In genomic region chr22:47862394-47862793, GRCh38 we compare ENCODE assay signal across 38 cellular contexts.
"Had no signal": no experiment of that assay in that cellular context is flagged by ENCODE, and none has a peak within 500 bp of the region (broad histone marks: within the 10 kb centered on the region; RNA-seq: fewer than 3 reads in every experiment).

No MANE protein-coding gene starts in this region.

- H3K27me3 ChIP-seq: ascending aorta, body of pancreas, brain microvascular endothelial cell, cardiac muscle cell had no signal

- ATAC-seq: activated naive CD4-positive, alpha-beta T cell treated with anti-CD3 and anti-CD28 coated beads, Interleukin-2, amount 50 U/mL, for 72 hours; activated naive CD8-positive, alpha-beta T cell treated with anti-CD3 and anti-CD28 coated beads, Interleukin-2, amount 50 U/mL, for 24 hours; activated T-cell treated with anti-CD3 and anti-CD28 coated beads, Interleukin-2, amount 50 U/mL, for 4 hours; activated T-cell treated with anti-CD3 and anti-CD28 coated beads, Interleukin-2, amount 50 U/mL, for 72 hours; activated T-helper 17 cell treated with anti-CD3 and anti-CD28 coated beads, Interleukin-2, amount 50 U/mL, for 72 hours; body of pancreas had no signal

- H3K4me1 Mint-ChIP-seq: activated naive CD4-positive, alpha-beta T cell treated with anti-CD3 and anti-CD28 coated beads, Interleukin-2, amount 10 ng/mL, durations not matched to agents 7 days and 5 days; activated naive CD4-positive, alpha-beta T cell treated with anti-CD3 and anti-CD28 coated beads, Interleukin-2, amount 50 U/mL, for 24 hours; activated naive CD8-positive, alpha-beta T cell treated with anti-CD3 and anti-CD28 coated beads for 36 hours; activated naive CD8-positive, alpha-beta T cell treated with anti-CD3 and anti-CD28 coated beads, Interleukin-2, amount 10 ng/mL, durations not matched to agents 7 days and 5 days; activated T-helper 17 cell treated with anti-CD3 and anti-CD28 coated beads, Interleukin-2, amount 50 U/mL, for 72 hours; central memory CD8-positive, alpha-beta T cell had no signal

- H3K36me3 ChIP-seq: adrenal gland, ascending aorta, brain microvascular endothelial cell, breast epithelium, cardiac muscle cell had no signal

- H3K36me3 Mint-ChIP-seq: activated naive CD4-positive, alpha-beta T cell treated with anti-CD3 and anti-CD28 coated beads, Interleukin-2, amount 10 ng/mL, durations not matched to agents 7 days and 5 days; activated naive CD4-positive, alpha-beta T cell treated with anti-CD3 and anti-CD28 coated beads, Interleukin-2, amount 50 U/mL, for 24 hours; activated naive CD4-positive, alpha-beta T cell treated with anti-CD3 and anti-CD28 coated beads, Interleukin-2, amount 50 U/mL, for 72 hours; activated naive CD8-positive, alpha-beta T cell; activated naive CD8-positive, alpha-beta T cell treated with anti-CD3 and anti-CD28 coated beads for 36 hours; activated naive CD8-positive, alpha-beta T cell treated with anti-CD3 and anti-CD28 coated beads, Interleukin-2, amount 10 ng/mL, durations not matched to agents 7 days and 5 days; brain had no signal

- H3K27ac Mint-ChIP-seq: activated naive CD4-positive, alpha-beta T cell treated with anti-CD3 and anti-CD28 coated beads for 36 hours; activated naive CD4-positive, alpha-beta T cell treated with anti-CD3 and anti-CD28 coated beads, Interleukin-2, amount 10 ng/mL, durations not matched to agents 7 days and 5 days; activated naive CD4-positive, alpha-beta T cell treated with anti-CD3 and anti-CD28 coated beads, Interleukin-2, amount 50 U/mL, for 24 hours; activated naive CD4-positive, alpha-beta T cell treated with anti-CD3 and anti-CD28 coated beads, Interleukin-2, amount 50 U/mL, for 72 hours; activated naive CD8-positive, alpha-beta T cell; activated naive CD8-positive, alpha-beta T cell treated with anti-CD3 and anti-CD28 coated beads for 36 hours; activated naive CD8-positive, alpha-beta T cell treated with anti-CD3 and anti-CD28 coated beads, Interleukin-2, amount 10 ng/mL, durations not matched to agents 7 days and 5 days; activated naive CD8-positive, alpha-beta T cell treated with anti-CD3 and anti-CD28 coated beads, Interleukin-2, amount 50 U/mL, for 24 hours; activated T-cell treated with anti-CD3 and anti-CD28 coated beads, Interleukin-2, amount 50 U/mL, for 24 hours; activated T-cell treated with anti-CD3 and anti-CD28 coated beads, Interleukin-2, amount 50 U/mL, for 72 hours; activated T-helper 1 cell treated with anti-CD3 and anti-CD28 coated beads, Interleukin-12 subunit alpha, Interleukin-12 subunit beta, Interleukin-2, Interleukin-4 antibody, amounts not matched to agents 30 ng/mL and 10 ng/mL and 1 ng/mL, durations not matched to agents 14 hours and 24 hours and 36 hours; activated T-helper 17 cell treated with anti-CD3 and anti-CD28 coated beads, Interleukin-2, amount 50 U/mL, for 72 hours; activated T-helper 2 cell treated with anti-CD3 and anti-CD28 coated beads, Interferon-gamma antibody, Interleukin-2, Interleukin-4, amounts not matched to agents 10 μg/mL and 5 μg/mL and 100 μg/mL, durations not matched to agents 14 hours and 24 hours and 36 hours; brain had no signal

- H3K4me1 ChIP-seq: adrenal gland, ascending aorta, body of pancreas, breast epithelium had no signal

- H3K9me3 ChIP-seq: ascending aorta, body of pancreas had no signal

- H3K27me3 Mint-ChIP-seq: activated naive CD4-positive, alpha-beta T cell treated with anti-CD3 and anti-CD28 coated beads, Interleukin-2, amount 10 ng/mL, durations not matched to agents 7 days and 5 days; activated naive CD8-positive, alpha-beta T cell treated with anti-CD3 and anti-CD28 coated beads, Interleukin-2, amount 10 ng/mL, durations not matched to agents 7 days and 5 days had no signal

- H3K4me3 ChIP-seq: adrenal gland, ascending aorta, body of pancreas, breast epithelium, cardiac muscle cell had no signal

- H3K9me3 Mint-ChIP-seq: activated naive CD4-positive, alpha-beta T cell treated with anti-CD3 and anti-CD28 coated beads for 36 hours; activated naive CD4-positive, alpha-beta T cell treated with anti-CD3 and anti-CD28 coated beads, Interleukin-2, amount 50 U/mL, for 24 hours; activated naive CD8-positive, alpha-beta T cell treated with anti-CD3 and anti-CD28 coated beads for 36 hours; activated naive CD8-positive, alpha-beta T cell treated with anti-CD3 and anti-CD28 coated beads, Interleukin-2, amount 10 ng/mL, durations not matched to agents 7 days and 5 days; activated naive CD8-positive, alpha-beta T cell treated with anti-CD3 and anti-CD28 coated beads, Interleukin-2, amount 50 U/mL, for 24 hours; activated T-cell treated with anti-CD3 and anti-CD28 coated beads, Interleukin-2, amount 50 U/mL, for 24 hours; activated T-cell treated with anti-CD3 and anti-CD28 coated beads, Interleukin-2, amount 50 U/mL, for 4 hours; activated T-cell treated with anti-CD3 and anti-CD28 coated beads, Interleukin-2, amount 50 U/mL, for 72 hours; activated T-helper 1 cell treated with anti-CD3 and anti-CD28 coated beads, Interleukin-12 subunit alpha, Interleukin-12 subunit beta, Interleukin-2, Interleukin-4 antibody, amounts not matched to agents 30 ng/mL and 10 ng/mL and 1 ng/mL, durations not matched to agents 14 hours and 24 hours and 36 hours; activated T-helper 17 cell treated with anti-CD3 and anti-CD28 coated beads, Interleukin-2, amount 50 U/mL, for 72 hours; activated T-helper 2 cell treated with anti-CD3 and anti-CD28 coated beads, Interferon-gamma antibody, Interleukin-2, Interleukin-4, amounts not matched to agents 10 μg/mL and 5 μg/mL and 100 μg/mL, durations not matched to agents 14 hours and 24 hours and 36 hours; central memory CD8-positive, alpha-beta T cell had no signal

- DNase-seq: activated effector memory CD4-positive, alpha-beta T cell treated with anti-CD3 and anti-CD28 coated beads, Interleukin-2, amount 50 U/mL, for 16 hours; activated effector memory CD4-positive, alpha-beta T cell treated with Interleukin-2 at 50 U/mL for 16 hours; activated gamma-delta T cell; activated gamma-delta T cell treated with Interleukin-2 at 50 U/mL for 16 hours; activated naive CD4-positive, alpha-beta T cell; activated naive CD4-positive, alpha-beta T cell treated with anti-CD3 and anti-CD28 coated beads for 36 hours; activated naive CD4-positive, alpha-beta T cell treated with anti-CD3 and anti-CD28 coated beads, Interleukin-2, amount 10 ng/mL, durations not matched to agents 7 days and 5 days; activated naive CD4-positive, alpha-beta T cell treated with anti-CD3 and anti-CD28 coated beads, Interleukin-2, amount 50 U/mL, for 16 hours; activated naive CD4-positive, alpha-beta T cell treated with Interleukin-2 at 50 U/mL for 16 hours; activated naive CD8-positive, alpha-beta T cell treated with anti-CD3 and anti-CD28 coated beads for 36 hours; activated naive CD8-positive, alpha-beta T cell treated with anti-CD3 and anti-CD28 coated beads, Interleukin-2, amount 10 ng/mL, durations not matched to agents 7 days and 5 days; activated naive CD8-positive, alpha-beta T cell treated with anti-CD3 and anti-CD28 coated beads, Interleukin-2, amount 50 U/mL, for 24 hours; activated T-cell treated with anti-CD3 and anti-CD28 coated beads, Interleukin-2, amount 50 U/mL, for 1 hour; activated T-cell treated with anti-CD3 and anti-CD28 coated beads, Interleukin-2, amount 50 U/mL, for 24 hours; activated T-cell treated with anti-CD3 and anti-CD28 coated beads, Interleukin-2, amount 50 U/mL, for 4 hours; activated T-cell treated with anti-CD3 and anti-CD28 coated beads, Interleukin-2, amount 50 U/mL, for 48 hours; activated T-cell treated with anti-CD3 and anti-CD28 coated beads, Interleukin-2, amount 50 U/mL, for 72 hours; adrenal gland; amniotic stem cell; amygdala; anterior cingulate cortex; aorta; body of pancreas; brain microvascular endothelial cell; caudate nucleus; central memory CD4-positive, alpha-beta T cell; cerebellar nuclear complex had no signal

- H3K4me3 Mint-ChIP-seq: activated naive CD4-positive, alpha-beta T cell treated with anti-CD3 and anti-CD28 coated beads for 36 hours; activated naive CD4-positive, alpha-beta T cell treated with anti-CD3 and anti-CD28 coated beads, Interleukin-2, amount 10 ng/mL, durations not matched to agents 7 days and 5 days; activated naive CD4-positive, alpha-beta T cell treated with anti-CD3 and anti-CD28 coated beads, Interleukin-2, amount 50 U/mL, for 24 hours; activated naive CD8-positive, alpha-beta T cell; activated naive CD8-positive, alpha-beta T cell treated with anti-CD3 and anti-CD28 coated beads for 36 hours; activated naive CD8-positive, alpha-beta T cell treated with anti-CD3 and anti-CD28 coated beads, Interleukin-2, amount 10 ng/mL, durations not matched to agents 7 days and 5 days; activated naive CD8-positive, alpha-beta T cell treated with anti-CD3 and anti-CD28 coated beads, Interleukin-2, amount 50 U/mL, for 24 hours; activated T-cell treated with anti-CD3 and anti-CD28 coated beads, Interleukin-2, amount 50 U/mL, for 24 hours; activated T-cell treated with anti-CD3 and anti-CD28 coated beads, Interleukin-2, amount 50 U/mL, for 4 hours; activated T-cell treated with anti-CD3 and anti-CD28 coated beads, Interleukin-2, amount 50 U/mL, for 72 hours; activated T-helper 1 cell treated with anti-CD3 and anti-CD28 coated beads, Interleukin-12 subunit alpha, Interleukin-12 subunit beta, Interleukin-2, Interleukin-4 antibody, amounts not matched to agents 30 ng/mL and 10 ng/mL and 1 ng/mL, durations not matched to agents 14 hours and 24 hours and 36 hours; activated T-helper 17 cell treated with anti-CD3 and anti-CD28 coated beads, Interleukin-2, amount 50 U/mL, for 72 hours; brain; central memory CD8-positive, alpha-beta T cell had no signal

- H3K27ac ChIP-seq: adrenal gland, ascending aorta, body of pancreas, brain microvascular endothelial cell, breast epithelium, cardiac muscle cell had no signal
